In the genomic region with DNA sequence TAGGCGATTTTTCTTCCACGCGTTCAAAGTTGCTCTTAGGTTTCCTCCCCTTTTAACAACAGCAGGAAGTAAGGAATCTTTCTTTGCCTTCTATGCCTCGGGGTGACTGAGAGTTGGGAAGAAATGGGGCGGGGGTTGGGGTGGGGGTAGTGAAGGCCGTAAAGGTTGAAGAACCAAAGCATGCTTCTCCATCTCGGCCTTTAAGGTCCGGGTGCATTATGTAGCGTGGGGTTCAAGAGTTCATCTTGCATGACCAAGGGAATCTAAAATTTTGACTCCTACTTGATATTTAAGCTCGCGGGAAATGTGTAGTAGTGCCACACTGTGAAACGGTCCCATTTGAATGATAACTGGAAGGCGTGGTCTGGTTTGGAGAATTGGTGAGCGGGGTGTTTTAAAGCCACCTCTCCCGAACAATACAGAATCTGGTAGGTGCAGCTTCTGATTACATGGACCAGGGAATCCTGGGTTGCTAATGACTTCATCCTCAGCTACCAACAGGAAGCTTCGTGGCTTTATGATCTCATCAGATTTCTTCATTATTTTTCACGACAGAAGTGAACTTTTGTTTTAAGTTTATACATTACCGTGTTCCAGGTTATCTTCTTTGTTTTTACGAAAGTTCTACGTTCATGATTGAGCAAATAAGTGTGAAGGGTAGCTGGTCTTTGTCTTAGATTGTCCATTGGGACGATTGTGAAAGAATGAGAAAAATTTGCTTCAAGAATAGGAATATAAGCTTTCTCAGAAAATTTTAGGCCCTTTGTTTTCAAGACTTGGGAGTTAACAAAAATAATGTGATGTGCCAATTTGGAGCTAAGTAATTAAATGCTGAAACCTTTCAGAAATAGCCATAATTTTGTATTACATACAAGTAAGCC, we compare ENCODE assay signal across 1 cellular context.
TF ChIP-seq lines count a peak whose summit lies in the region.

No MANE protein-coding gene starts in this region.

TF ChIP-seq in HEK293, 187 proteins besides CTCF, POLR2A, EP300 and RAD21 (continued from another document):
- TF ChIP-seq, protein P1, sequence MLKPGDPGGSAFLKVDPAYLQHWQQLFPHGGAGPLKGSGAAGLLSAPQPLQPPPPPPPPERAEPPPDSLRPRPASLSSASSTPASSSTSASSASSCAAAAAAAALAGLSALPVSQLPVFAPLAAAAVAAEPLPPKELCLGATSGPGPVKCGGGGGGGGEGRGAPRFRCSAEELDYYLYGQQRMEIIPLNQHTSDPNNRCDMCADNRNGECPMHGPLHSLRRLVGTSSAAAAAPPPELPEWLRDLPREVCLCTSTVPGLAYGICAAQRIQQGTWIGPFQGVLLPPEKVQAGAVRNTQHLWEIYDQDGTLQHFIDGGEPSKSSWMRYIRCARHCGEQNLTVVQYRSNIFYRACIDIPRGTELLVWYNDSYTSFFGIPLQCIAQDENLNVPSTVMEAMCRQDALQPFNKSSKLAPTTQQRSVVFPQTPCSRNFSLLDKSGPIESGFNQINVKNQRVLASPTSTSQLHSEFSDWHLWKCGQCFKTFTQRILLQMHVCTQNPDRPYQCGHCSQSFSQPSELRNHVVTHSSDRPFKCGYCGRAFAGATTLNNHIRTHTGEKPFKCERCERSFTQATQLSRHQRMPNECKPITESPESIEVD (tag by site-specific recombination; IDR thresholded peaks at IDR 0.05), result 0 out of 2 replicates have a peak, but pooled peaks have one; percentile 38
- TF ChIP-seq ZFP3 (tag by site-specific recombination; IDR thresholded peaks at IDR 0.05; ENCODE audit: low read depth), result no peak
- TF ChIP-seq ZNF366 (tag by site-specific recombination; conservative IDR thresholded peaks at IDR 0.05), result peak; percentile 47; the same call in 1 of the 2 replicates
- TF ChIP-seq, protein P2, sequence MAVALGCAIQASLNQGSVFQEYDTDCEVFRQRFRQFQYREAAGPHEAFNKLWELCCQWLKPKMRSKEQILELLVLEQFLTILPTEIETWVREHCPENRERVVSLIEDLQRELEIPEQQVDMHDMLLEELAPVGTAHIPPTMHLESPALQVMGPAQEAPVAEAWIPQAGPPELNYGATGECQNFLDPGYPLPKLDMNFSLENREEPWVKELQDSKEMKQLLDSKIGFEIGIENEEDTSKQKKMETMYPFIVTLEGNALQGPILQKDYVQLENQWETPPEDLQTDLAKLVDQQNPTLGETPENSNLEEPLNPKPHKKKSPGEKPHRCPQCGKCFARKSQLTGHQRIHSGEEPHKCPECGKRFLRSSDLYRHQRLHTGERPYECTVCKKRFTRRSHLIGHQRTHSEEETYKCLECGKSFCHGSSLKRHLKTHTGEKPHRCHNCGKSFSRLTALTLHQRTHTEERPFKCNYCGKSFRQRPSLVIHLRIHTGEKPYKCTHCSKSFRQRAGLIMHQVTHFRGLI (tag by site-specific recombination; IDR thresholded peaks at IDR 0.05), result no peak
- no peak for TF ChIP-seq ZNF175 (tag by site-specific recombination; IDR thresholded peaks at IDR 0.05)
- TF ChIP-seq ZNF561 (tag by site-specific recombination; IDR thresholded peaks at IDR 0.05; ENCODE audit: borderline replicate concordance), result no peak
- peak; percentile 29; the same call in 1 of the 2 replicates for TF ChIP-seq ZBTB20 (tag by site-specific recombination; IDR thresholded peaks at IDR 0.05)
- TF ChIP-seq HOXD13 (CRISPR knock-in tag; IDR thresholded peaks at IDR 0.05; ENCODE audit: borderline replicate concordance), result no peak
- peak; percentile 40; the same call in 1 of the 2 replicates for TF ChIP-seq ZBTB17 (tag by site-specific recombination; IDR thresholded peaks at IDR 0.05)
- TF ChIP-seq, protein P3, sequence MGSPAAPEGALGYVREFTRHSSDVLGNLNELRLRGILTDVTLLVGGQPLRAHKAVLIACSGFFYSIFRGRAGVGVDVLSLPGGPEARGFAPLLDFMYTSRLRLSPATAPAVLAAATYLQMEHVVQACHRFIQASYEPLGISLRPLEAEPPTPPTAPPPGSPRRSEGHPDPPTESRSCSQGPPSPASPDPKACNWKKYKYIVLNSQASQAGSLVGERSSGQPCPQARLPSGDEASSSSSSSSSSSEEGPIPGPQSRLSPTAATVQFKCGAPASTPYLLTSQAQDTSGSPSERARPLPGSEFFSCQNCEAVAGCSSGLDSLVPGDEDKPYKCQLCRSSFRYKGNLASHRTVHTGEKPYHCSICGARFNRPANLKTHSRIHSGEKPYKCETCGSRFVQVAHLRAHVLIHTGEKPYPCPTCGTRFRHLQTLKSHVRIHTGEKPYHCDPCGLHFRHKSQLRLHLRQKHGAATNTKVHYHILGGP (tag by site-specific recombination; IDR thresholded peaks at IDR 0.05), result no peak
- TF ChIP-seq SP3 (tag by site-specific recombination; IDR thresholded peaks at IDR 0.05), result no peak; the same call in none of the 2 replicates
- no peak for TF ChIP-seq ZNF777 (tag by site-specific recombination; IDR thresholded peaks at IDR 0.05; ENCODE audit: borderline replicate concordance)
- TF ChIP-seq ZBTB1 (tag by site-specific recombination; IDR thresholded peaks at IDR 0.05), result no peak
- TF ChIP-seq ZFP69B (tag by site-specific recombination; IDR thresholded peaks at IDR 0.05), result no peak
- TF ChIP-seq, protein P4, sequence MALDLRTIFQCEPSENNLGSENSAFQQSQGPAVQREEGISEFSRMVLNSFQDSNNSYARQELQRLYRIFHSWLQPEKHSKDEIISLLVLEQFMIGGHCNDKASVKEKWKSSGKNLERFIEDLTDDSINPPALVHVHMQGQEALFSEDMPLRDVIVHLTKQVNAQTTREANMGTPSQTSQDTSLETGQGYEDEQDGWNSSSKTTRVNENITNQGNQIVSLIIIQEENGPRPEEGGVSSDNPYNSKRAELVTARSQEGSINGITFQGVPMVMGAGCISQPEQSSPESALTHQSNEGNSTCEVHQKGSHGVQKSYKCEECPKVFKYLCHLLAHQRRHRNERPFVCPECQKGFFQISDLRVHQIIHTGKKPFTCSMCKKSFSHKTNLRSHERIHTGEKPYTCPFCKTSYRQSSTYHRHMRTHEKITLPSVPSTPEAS (tag by site-specific recombination; IDR thresholded peaks at IDR 0.05), result no peak
- TF ChIP-seq ZNF610 (tag by site-specific recombination; IDR thresholded peaks at IDR 0.05; ENCODE audit: borderline replicate concordance), result no peak
- TF ChIP-seq, protein P5, sequence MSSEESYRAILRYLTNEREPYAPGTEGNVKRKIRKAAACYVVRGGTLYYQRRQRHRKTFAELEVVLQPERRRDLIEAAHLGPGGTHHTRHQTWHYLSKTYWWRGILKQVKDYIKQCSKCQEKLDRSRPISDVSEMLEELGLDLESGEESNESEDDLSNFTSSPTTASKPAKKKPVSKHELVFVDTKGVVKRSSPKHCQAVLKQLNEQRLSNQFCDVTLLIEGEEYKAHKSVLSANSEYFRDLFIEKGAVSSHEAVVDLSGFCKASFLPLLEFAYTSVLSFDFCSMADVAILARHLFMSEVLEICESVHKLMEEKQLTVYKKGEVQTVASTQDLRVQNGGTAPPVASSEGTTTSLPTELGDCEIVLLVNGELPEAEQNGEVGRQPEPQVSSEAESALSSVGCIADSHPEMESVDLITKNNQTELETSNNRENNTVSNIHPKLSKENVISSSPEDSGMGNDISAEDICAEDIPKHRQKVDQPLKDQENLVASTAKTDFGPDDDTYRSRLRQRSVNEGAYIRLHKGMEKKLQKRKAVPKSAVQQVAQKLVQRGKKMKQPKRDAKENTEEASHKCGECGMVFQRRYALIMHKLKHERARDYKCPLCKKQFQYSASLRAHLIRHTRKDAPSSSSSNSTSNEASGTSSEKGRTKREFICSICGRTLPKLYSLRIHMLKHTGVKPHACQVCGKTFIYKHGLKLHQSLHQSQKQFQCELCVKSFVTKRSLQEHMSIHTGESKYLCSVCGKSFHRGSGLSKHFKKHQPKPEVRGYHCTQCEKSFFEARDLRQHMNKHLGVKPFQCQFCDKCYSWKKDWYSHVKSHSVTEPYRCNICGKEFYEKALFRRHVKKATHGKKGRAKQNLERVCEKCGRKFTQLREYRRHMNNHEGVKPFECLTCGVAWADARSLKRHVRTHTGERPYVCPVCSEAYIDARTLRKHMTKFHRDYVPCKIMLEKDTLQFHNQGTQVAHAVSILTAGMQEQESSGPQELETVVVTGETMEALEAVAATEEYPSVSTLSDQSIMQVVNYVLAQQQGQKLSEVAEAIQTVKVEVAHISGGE (tag by site-specific recombination; conservative IDR thresholded peaks at IDR 0.05; ENCODE audit: low read depth), result peak; percentile 47; the same call in 1 of the 2 replicates
- no peak for TF ChIP-seq ZNF571 (tag by site-specific recombination; IDR thresholded peaks at IDR 0.05)
- TF ChIP-seq ZNF677 (tag by site-specific recombination; IDR thresholded peaks at IDR 0.05), result no peak
- TF ChIP-seq SCRT1 (tag by site-specific recombination; IDR thresholded peaks at IDR 0.05; ENCODE audit: borderline replicate concordance), result no peak
- TF ChIP-seq ZNF211 (tag by site-specific recombination; IDR thresholded peaks at IDR 0.05; ENCODE audit: low read depth), result no peak
- TF ChIP-seq, protein P6, sequence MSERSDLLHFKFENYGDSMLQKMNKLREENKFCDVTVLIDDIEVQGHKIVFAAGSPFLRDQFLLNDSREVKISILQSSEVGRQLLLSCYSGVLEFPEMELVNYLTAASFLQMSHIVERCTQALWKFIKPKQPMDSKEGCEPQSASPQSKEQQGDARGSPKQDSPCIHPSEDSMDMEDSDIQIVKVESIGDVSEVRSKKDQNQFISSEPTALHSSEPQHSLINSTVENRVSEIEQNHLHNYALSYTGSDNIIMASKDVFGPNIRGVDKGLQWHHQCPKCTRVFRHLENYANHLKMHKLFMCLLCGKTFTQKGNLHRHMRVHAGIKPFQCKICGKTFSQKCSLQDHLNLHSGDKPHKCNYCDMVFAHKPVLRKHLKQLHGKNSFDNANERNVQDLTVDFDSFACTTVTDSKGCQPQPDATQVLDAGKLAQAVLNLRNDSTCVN (tag by site-specific recombination; optimal IDR thresholded peaks at IDR 0.05), result no peak
- TF ChIP-seq REPIN1 (tag by site-specific recombination; IDR thresholded peaks at IDR 0.05; ENCODE audit: low read depth), result no peak
- no peak for TF ChIP-seq ZNF112 (tag by site-specific recombination; IDR thresholded peaks at IDR 0.05)
- TF ChIP-seq SP2 (tag by site-specific recombination; IDR thresholded peaks at IDR 0.05), result no peak; the same call in none of the 2 replicates
- TF ChIP-seq ZNF10 (tag by site-specific recombination; IDR thresholded peaks at IDR 0.05), result peak; percentile 27; the same call in 1 of the 2 replicates
- TF ChIP-seq ZNF830 (tag by site-specific recombination; IDR thresholded peaks at IDR 0.05; ENCODE audit: low read depth), result no peak
- TF ChIP-seq OSR2 (tag by site-specific recombination; IDR thresholded peaks at IDR 0.05), result peak; percentile 99
- no peak for TF ChIP-seq ZNF341 (tag by site-specific recombination; IDR thresholded peaks at IDR 0.05; ENCODE audit: low read depth)
- no peak for TF ChIP-seq WT1 (tag by site-specific recombination; IDR thresholded peaks at IDR 0.05)
- no peak for TF ChIP-seq GFI1B (tag by site-specific recombination; IDR thresholded peaks at IDR 0.05)
- no peak for TF ChIP-seq ZNF311 (tag by site-specific recombination; IDR thresholded peaks at IDR 0.05; ENCODE audit: borderline replicate concordance)
- peak; percentile 26; the same call in 1 of the 2 replicates for TF ChIP-seq GLIS1 (tag by site-specific recombination; IDR thresholded peaks at IDR 0.05)
- TF ChIP-seq, protein P7, sequence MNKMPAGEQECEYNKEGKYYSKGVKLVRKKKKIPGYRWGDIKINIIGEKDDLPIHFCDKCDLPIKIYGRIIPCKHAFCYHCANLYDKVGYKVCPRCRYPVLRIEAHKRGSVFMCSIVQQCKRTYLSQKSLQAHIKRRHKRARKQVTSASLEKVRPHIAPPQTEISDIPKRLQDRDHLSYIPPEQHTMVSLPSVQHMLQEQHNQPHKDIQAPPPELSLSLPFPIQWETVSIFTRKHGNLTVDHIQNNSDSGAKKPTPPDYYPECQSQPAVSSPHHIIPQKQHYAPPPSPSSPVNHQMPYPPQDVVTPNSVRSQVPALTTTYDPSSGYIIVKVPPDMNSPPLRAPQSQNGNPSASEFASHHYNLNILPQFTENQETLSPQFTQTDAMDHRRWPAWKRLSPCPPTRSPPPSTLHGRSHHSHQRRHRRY (tag by site-specific recombination; IDR thresholded peaks at IDR 0.05), result no peak
- TF ChIP-seq KLF9 (tag by site-specific recombination; IDR thresholded peaks at IDR 0.05; ENCODE audit: low read depth), result peak; percentile 52
- no peak for TF ChIP-seq ZNF302 (tag by site-specific recombination; IDR thresholded peaks at IDR 0.05; ENCODE audit: low read depth)
- TF ChIP-seq, protein P8, sequence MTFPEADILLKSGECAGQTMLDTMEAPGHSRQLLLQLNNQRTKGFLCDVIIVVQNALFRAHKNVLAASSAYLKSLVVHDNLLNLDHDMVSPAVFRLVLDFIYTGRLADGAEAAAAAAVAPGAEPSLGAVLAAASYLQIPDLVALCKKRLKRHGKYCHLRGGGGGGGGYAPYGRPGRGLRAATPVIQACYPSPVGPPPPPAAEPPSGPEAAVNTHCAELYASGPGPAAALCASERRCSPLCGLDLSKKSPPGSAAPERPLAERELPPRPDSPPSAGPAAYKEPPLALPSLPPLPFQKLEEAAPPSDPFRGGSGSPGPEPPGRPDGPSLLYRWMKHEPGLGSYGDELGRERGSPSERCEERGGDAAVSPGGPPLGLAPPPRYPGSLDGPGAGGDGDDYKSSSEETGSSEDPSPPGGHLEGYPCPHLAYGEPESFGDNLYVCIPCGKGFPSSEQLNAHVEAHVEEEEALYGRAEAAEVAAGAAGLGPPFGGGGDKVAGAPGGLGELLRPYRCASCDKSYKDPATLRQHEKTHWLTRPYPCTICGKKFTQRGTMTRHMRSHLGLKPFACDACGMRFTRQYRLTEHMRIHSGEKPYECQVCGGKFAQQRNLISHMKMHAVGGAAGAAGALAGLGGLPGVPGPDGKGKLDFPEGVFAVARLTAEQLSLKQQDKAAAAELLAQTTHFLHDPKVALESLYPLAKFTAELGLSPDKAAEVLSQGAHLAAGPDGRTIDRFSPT (tag by site-specific recombination; IDR thresholded peaks at IDR 0.05), result no peak
- TF ChIP-seq ZNF416 (tag by site-specific recombination; IDR thresholded peaks at IDR 0.05), result no peak
- TF ChIP-seq ZNF2 (tag by site-specific recombination; IDR thresholded peaks at IDR 0.05), result no peak
- peak; percentile 93 for TF ChIP-seq ZBTB21 (tag by site-specific recombination; IDR thresholded peaks at IDR 0.05)
- TF ChIP-seq ZNF510 (tag by site-specific recombination; IDR thresholded peaks at IDR 0.05; ENCODE audit: insufficient replicate concordance), result no peak
- TF ChIP-seq, protein P9, sequence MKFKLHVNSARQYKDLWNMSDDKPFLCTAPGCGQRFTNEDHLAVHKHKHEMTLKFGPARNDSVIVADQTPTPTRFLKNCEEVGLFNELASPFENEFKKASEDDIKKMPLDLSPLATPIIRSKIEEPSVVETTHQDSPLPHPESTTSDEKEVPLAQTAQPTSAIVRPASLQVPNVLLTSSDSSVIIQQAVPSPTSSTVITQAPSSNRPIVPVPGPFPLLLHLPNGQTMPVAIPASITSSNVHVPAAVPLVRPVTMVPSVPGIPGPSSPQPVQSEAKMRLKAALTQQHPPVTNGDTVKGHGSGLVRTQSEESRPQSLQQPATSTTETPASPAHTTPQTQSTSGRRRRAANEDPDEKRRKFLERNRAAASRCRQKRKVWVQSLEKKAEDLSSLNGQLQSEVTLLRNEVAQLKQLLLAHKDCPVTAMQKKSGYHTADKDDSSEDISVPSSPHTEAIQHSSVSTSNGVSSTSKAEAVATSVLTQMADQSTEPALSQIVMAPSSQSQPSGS (tag by site-specific recombination; IDR thresholded peaks at IDR 0.05; ENCODE audit: low read depth), result peak; percentile 96
- peak; percentile 98 for TF ChIP-seq ZNF629 (tag by site-specific recombination; IDR thresholded peaks at IDR 0.05)
- peak; percentile 59; the same call in 1 of the 2 replicates for TF ChIP-seq ZNF76 (tag by site-specific recombination; IDR thresholded peaks at IDR 0.05; ENCODE audit: borderline replicate concordance, low read depth)
